In the genomic region with DNA sequence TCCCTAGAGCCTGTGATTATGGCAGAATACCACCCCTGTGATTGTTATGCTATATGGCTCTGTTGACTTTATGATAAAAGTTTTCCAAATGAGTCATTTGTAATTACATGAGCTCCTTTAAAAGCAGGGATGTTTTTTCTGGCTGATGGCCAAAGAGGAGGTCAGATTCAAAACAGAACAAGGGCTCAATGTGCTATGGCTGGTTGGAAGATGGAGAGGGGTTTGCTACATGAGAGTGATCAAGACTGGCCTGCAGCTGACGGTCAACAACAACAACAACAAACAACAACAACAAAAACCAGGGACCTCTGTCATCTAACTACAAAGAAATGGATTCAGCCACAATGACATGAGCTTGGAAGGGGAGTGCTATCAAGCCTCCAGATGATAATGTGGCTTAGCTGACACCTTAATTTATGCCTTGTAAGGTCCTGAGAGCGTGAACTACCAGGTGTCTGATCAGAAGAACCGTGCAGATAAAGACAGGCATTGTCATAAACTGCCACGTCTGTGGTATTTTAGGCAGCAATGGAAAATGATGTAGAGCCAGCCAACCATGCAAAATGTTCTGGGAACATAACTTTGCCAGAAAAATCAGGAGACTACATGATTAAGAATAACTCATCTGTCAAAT, we compare ENCODE assay signal across 1 cellular context.
TF ChIP-seq lines count a peak whose summit lies in the region.

No MANE protein-coding gene starts in this region.

TF ChIP-seq in HepG2, 621 proteins besides CTCF, POLR2A, EP300 and RAD21 (continued from another document and continues in another):
- TF ChIP-seq, protein P1, sequence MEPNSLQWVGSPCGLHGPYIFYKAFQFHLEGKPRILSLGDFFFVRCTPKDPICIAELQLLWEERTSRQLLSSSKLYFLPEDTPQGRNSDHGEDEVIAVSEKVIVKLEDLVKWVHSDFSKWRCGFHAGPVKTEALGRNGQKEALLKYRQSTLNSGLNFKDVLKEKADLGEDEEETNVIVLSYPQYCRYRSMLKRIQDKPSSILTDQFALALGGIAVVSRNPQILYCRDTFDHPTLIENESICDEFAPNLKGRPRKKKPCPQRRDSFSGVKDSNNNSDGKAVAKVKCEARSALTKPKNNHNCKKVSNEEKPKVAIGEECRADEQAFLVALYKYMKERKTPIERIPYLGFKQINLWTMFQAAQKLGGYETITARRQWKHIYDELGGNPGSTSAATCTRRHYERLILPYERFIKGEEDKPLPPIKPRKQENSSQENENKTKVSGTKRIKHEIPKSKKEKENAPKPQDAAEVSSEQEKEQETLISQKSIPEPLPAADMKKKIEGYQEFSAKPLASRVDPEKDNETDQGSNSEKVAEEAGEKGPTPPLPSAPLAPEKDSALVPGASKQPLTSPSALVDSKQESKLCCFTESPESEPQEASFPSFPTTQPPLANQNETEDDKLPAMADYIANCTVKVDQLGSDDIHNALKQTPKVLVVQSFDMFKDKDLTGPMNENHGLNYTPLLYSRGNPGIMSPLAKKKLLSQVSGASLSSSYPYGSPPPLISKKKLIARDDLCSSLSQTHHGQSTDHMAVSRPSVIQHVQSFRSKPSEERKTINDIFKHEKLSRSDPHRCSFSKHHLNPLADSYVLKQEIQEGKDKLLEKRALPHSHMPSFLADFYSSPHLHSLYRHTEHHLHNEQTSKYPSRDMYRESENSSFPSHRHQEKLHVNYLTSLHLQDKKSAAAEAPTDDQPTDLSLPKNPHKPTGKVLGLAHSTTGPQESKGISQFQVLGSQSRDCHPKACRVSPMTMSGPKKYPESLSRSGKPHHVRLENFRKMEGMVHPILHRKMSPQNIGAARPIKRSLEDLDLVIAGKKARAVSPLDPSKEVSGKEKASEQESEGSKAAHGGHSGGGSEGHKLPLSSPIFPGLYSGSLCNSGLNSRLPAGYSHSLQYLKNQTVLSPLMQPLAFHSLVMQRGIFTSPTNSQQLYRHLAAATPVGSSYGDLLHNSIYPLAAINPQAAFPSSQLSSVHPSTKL (CRISPR knock-in tag; IDR thresholded peaks at IDR 0.05) = peak; percentile 86
- peak; percentile 26 for TF ChIP-seq TEAD3 (CRISPR knock-in tag; optimal IDR thresholded peaks at IDR 0.05; ENCODE audit: borderline replicate concordance)
- peak; percentile 51; the same call in 1 of the 2 replicates for TF ChIP-seq GATAD2A (CRISPR knock-in tag; IDR thresholded peaks at IDR 0.05)
- TF ChIP-seq, protein P2, sequence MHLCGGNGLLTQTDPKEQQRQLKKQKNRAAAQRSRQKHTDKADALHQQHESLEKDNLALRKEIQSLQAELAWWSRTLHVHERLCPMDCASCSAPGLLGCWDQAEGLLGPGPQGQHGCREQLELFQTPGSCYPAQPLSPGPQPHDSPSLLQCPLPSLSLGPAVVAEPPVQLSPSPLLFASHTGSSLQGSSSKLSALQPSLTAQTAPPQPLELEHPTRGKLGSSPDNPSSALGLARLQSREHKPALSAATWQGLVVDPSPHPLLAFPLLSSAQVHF (CRISPR knock-in tag; IDR thresholded peaks at IDR 0.05) = no peak
- TF ChIP-seq KLF11 (CRISPR knock-in tag; IDR thresholded peaks at IDR 0.05) = no peak
- peak; percentile 89 for TF ChIP-seq FOSL2 (CRISPR knock-in tag; IDR thresholded peaks at IDR 0.05)
- TF ChIP-seq KLF15 (CRISPR knock-in tag; IDR thresholded peaks at IDR 0.05; ENCODE audit: borderline replicate concordance) = no peak
- no peak for TF ChIP-seq STAT5B (CRISPR knock-in tag; IDR thresholded peaks at IDR 0.05)
- TF ChIP-seq RCOR2 (CRISPR knock-in tag; IDR thresholded peaks at IDR 0.05) = peak; percentile 50; the same call in 1 of the 2 replicates
- TF ChIP-seq, protein P3, sequence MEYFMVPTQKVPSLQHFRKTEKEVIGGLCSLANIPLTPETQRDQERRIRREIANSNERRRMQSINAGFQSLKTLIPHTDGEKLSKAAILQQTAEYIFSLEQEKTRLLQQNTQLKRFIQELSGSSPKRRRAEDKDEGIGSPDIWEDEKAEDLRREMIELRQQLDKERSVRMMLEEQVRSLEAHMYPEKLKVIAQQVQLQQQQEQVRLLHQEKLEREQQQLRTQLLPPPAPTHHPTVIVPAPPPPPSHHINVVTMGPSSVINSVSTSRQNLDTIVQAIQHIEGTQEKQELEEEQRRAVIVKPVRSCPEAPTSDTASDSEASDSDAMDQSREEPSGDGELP (IDR thresholded peaks at IDR 0.05; ENCODE audit: borderline replicate concordance, low read depth) = peak; percentile 17; the same call in 1 of the 2 replicates
- TF ChIP-seq TAF15 (IDR thresholded peaks at IDR 0.05; ENCODE audit: low read depth, low read length, poor library complexity, severe bottlenecking) = no peak
- TF ChIP-seq, protein P4, sequence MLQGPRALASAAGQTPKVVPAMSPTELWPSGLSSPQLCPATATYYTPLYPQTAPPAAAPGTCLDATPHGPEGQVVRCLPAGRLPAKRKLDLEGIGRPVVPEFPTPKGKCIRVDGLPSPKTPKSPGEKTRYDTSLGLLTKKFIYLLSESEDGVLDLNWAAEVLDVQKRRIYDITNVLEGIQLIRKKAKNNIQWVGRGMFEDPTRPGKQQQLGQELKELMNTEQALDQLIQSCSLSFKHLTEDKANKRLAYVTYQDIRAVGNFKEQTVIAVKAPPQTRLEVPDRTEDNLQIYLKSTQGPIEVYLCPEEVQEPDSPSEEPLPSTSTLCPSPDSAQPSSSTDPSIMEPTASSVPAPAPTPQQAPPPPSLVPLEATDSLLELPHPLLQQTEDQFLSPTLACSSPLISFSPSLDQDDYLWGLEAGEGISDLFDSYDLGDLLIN (CRISPR knock-in tag; IDR thresholded peaks at IDR 0.05; ENCODE audit: borderline replicate concordance) = no peak
- TF ChIP-seq HMG20A (CRISPR knock-in tag; IDR thresholded peaks at IDR 0.05; ENCODE audit: borderline replicate concordance) = peak; percentile 69; the same call in 1 of the 2 replicates
- no peak for TF ChIP-seq EHMT2 (IDR thresholded peaks at IDR 0.05; ENCODE audit: borderline replicate concordance, low read depth, low read length)
- 0 out of 2 replicates have a peak, but pooled peaks have one; percentile 39 for TF ChIP-seq ZKSCAN8 (CRISPR knock-in tag; IDR thresholded peaks at IDR 0.05; ENCODE audit: borderline replicate concordance)
- TF ChIP-seq NFIC (IDR thresholded peaks at IDR 0.05; ENCODE audit: low read length) = peak; percentile 80; the same call in 1 of the 2 replicates
- peak; percentile 52 for TF ChIP-seq RARA (CRISPR knock-in tag; IDR thresholded peaks at IDR 0.05)
- TF ChIP-seq ZKSCAN5 (CRISPR knock-in tag; IDR thresholded peaks at IDR 0.05) = no peak
- peak; percentile 23; the same call in 1 of the 2 replicates for TF ChIP-seq ELF3 (CRISPR knock-in tag; IDR thresholded peaks at IDR 0.05)
- TF ChIP-seq SP5 (CRISPR knock-in tag; IDR thresholded peaks at IDR 0.05; ENCODE audit: borderline replicate concordance, low read depth) = 0 out of 2 replicates have a peak, but pooled peaks have one; percentile 28
- no peak for TF ChIP-seq ZNF788 (CRISPR knock-in tag; IDR thresholded peaks at IDR 0.05; ENCODE audit: borderline replicate concordance)
- TF ChIP-seq, protein P5, sequence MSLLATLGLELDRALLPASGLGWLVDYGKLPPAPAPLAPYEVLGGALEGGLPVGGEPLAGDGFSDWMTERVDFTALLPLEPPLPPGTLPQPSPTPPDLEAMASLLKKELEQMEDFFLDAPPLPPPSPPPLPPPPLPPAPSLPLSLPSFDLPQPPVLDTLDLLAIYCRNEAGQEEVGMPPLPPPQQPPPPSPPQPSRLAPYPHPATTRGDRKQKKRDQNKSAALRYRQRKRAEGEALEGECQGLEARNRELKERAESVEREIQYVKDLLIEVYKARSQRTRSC (CRISPR knock-in tag; IDR thresholded peaks at IDR 0.05; ENCODE audit: low read depth) = no peak
- no peak for TF ChIP-seq GTF3A (CRISPR knock-in tag; conservative IDR thresholded peaks at IDR 0.05)
- TF ChIP-seq ZBTB20 (CRISPR knock-in tag; IDR thresholded peaks at IDR 0.05; ENCODE audit: borderline replicate concordance, low read depth) = peak; percentile 64; the same call in 1 of the 2 replicates
- no peak for TF ChIP-seq BCL6 (CRISPR knock-in tag; IDR thresholded peaks at IDR 0.05)
- 0 out of 2 replicates have a peak, but pooled peaks have one; percentile 1 for TF ChIP-seq SMC3 (IDR thresholded peaks at IDR 0.05; ENCODE audit: low read length)
- TF ChIP-seq SRSF4 (IDR thresholded peaks at IDR 0.05; ENCODE audit: low read depth, low read length, poor library complexity, severe bottlenecking) = no peak
- no peak for TF ChIP-seq ZNF350 (CRISPR knock-in tag; IDR thresholded peaks at IDR 0.05; ENCODE audit: borderline replicate concordance, low read depth)
- TF ChIP-seq, protein P6, sequence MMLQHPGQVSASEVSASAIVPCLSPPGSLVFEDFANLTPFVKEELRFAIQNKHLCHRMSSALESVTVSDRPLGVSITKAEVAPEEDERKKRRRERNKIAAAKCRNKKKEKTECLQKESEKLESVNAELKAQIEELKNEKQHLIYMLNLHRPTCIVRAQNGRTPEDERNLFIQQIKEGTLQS (CRISPR knock-in tag; IDR thresholded peaks at IDR 0.05) = 0 out of 2 replicates have a peak, but pooled peaks have one; percentile 17
- TF ChIP-seq, protein P7, sequence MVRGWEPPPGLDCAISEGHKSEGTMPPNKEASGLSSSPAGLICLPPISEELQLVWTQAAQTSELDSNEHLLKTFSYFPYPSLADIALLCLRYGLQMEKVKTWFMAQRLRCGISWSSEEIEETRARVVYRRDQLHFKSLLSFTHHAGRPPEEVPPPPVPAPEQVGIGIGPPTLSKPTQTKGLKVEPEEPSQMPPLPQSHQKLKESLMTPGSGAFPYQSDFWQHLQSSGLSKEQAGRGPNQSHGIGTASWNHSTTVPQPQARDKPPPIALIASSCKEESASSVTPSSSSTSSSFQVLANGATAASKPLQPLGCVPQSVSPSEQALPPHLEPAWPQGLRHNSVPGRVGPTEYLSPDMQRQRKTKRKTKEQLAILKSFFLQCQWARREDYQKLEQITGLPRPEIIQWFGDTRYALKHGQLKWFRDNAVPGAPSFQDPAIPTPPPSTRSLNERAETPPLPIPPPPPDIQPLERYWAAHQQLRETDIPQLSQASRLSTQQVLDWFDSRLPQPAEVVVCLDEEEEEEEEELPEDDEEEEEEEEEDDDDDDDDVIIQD (CRISPR knock-in tag; IDR thresholded peaks at IDR 0.05; ENCODE audit: low read depth) = no peak
- TF ChIP-seq, protein P8, sequence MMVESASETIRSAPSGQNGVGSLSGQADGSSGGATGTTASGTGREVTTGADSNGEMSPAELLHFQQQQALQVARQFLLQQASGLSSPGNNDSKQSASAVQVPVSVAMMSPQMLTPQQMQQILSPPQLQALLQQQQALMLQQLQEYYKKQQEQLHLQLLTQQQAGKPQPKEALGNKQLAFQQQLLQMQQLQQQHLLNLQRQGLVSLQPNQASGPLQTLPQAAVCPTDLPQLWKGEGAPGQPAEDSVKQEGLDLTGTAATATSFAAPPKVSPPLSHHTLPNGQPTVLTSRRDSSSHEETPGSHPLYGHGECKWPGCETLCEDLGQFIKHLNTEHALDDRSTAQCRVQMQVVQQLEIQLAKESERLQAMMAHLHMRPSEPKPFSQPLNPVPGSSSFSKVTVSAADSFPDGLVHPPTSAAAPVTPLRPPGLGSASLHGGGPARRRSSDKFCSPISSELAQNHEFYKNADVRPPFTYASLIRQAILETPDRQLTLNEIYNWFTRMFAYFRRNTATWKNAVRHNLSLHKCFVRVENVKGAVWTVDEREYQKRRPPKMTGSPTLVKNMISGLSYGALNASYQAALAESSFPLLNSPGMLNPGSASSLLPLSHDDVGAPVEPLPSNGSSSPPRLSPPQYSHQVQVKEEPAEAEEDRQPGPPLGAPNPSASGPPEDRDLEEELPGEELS (CRISPR knock-in tag; IDR thresholded peaks at IDR 0.05) = peak; percentile 40; the same call in 1 of the 2 replicates
- no peak for TF ChIP-seq MAFG (CRISPR knock-in tag; IDR thresholded peaks at IDR 0.05)
- TF ChIP-seq, protein P9, sequence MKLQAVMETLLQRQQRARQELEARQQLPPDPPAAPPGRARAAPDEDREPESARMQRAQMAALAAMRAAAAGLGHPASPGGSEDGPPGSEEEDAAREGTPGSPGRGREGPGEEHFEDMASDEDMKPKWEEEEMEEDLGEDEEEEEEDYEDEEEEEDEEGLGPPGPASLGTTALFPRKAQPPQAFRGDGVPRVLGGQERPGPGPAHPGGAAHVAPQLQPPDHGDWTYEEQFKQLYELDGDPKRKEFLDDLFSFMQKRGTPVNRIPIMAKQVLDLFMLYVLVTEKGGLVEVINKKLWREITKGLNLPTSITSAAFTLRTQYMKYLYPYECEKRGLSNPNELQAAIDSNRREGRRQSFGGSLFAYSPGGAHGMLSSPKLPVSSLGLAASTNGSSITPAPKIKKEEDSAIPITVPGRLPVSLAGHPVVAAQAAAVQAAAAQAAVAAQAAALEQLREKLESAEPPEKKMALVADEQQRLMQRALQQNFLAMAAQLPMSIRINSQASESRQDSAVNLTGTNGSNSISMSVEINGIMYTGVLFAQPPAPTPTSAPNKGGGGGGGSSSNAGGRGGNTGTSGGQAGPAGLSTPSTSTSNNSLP (IDR thresholded peaks at IDR 0.05; ENCODE audit: low read depth, low read length) = peak; percentile 67; the same call in 1 of the 2 replicates
- TF ChIP-seq CEBPG (CRISPR knock-in tag; IDR thresholded peaks at IDR 0.05) = peak; percentile 39; the same call in 1 of the 2 replicates
- no peak for TF ChIP-seq ZIK1 (CRISPR knock-in tag; IDR thresholded peaks at IDR 0.05; ENCODE audit: borderline replicate concordance, low read depth)
- no peak for TF ChIP-seq SOX13 (IDR thresholded peaks at IDR 0.05)
- peak in 1 of 2 experiments; percentile 76; a peak in 2 of 4 replicates for TF ChIP-seq SOX13 (CRISPR knock-in tag; conservative IDR thresholded peaks at IDR 0.05 in 1 of 2, IDR thresholded peaks at IDR 0.05 in 1 of 2)
- TF ChIP-seq ATAD3A (CRISPR knock-in tag; IDR thresholded peaks at IDR 0.05) = no peak
- TF ChIP-seq SOX5 (CRISPR knock-in tag; IDR thresholded peaks at IDR 0.05; ENCODE audit: borderline replicate concordance) = peak; percentile 80; the same call in 1 of the 2 replicates
- no peak for TF ChIP-seq GTF2F1 (IDR thresholded peaks at IDR 0.05; ENCODE audit: low read length)
- TF ChIP-seq, protein P10, sequence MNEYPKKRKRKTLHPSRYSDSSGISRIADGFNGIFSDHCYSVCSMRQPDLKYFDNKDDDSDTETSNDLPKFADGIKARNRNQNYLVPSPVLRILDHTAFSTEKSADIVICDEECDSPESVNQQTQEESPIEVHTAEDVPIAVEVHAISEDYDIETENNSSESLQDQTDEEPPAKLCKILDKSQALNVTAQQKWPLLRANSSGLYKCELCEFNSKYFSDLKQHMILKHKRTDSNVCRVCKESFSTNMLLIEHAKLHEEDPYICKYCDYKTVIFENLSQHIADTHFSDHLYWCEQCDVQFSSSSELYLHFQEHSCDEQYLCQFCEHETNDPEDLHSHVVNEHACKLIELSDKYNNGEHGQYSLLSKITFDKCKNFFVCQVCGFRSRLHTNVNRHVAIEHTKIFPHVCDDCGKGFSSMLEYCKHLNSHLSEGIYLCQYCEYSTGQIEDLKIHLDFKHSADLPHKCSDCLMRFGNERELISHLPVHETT (CRISPR knock-in tag; conservative IDR thresholded peaks at IDR 0.05) = no peak
- no peak for TF ChIP-seq KMT2B (CRISPR knock-in tag; IDR thresholded peaks at IDR 0.05)
- TF ChIP-seq, protein P11, sequence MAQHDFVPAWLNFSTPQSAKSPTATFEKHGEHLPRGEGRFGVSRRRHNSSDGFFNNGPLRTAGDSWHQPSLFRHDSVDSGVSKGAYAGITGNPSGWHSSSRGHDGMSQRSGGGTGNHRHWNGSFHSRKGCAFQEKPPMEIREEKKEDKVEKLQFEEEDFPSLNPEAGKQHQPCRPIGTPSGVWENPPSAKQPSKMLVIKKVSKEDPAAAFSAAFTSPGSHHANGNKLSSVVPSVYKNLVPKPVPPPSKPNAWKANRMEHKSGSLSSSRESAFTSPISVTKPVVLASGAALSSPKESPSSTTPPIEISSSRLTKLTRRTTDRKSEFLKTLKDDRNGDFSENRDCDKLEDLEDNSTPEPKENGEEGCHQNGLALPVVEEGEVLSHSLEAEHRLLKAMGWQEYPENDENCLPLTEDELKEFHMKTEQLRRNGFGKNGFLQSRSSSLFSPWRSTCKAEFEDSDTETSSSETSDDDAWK (CRISPR knock-in tag; IDR thresholded peaks at IDR 0.05) = no peak
- TF ChIP-seq NR2F6 (IDR thresholded peaks at IDR 0.05) = no peak; the same call in 1 of the 2 replicates
- peak; percentile 51; the same call in 1 of the 2 replicates for TF ChIP-seq NR2F6 (CRISPR knock-in tag; IDR thresholded peaks at IDR 0.05)
- TF ChIP-seq LCORL (IDR thresholded peaks at IDR 0.05) = no peak
- TF ChIP-seq LCORL (CRISPR knock-in tag; IDR thresholded peaks at IDR 0.05) = no peak; the same call in 1 of the 2 replicates
